Comparison of ENCODE assay signal across 9 cellular contexts in the genomic region with DNA sequence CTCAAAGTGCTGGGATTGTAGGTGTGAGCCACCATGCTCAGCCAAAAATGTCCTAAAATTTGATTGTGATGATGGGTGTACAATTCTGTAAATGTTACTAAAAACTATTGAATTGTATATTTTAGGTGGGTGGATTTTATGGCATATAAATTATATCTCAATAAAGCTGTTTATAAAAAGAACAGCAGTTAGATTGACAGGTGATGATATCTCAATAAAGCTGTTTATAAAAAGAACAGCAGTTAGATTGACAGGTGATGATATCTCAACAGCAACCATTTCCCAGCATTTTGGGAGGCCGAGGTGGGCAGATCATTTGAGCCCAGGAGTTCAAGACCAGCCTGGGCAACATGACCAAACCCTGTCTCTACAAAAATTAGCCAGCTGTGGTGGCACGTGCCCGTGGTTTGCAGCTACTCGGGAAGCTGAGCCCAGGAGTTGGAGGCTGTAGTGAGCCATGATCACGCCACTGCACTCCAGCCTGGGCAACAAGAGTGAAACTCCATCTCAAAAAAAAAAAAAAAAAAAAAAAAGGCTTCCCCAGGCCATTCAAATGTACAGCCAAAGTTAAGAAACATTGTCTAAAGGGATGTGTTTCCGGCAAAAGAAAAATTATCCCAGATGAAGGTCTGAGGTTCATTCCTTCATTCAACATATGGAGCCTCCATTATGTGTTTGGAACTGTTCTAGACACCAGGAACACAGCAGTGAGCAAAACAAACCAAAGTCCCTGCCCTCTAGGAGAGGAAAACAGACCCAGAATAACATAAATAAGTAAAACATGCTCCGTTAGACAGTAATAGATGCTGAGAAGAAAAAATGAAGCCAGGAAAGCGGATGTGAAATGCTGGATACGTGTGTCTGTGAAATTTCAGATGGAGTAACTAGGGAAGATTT. TPM values are rescaled to one million over a fixed set of nuclear protein-coding genes. Genes with fewer than 3 reads are reported as not detected.
DNase-seq lines count a peak whose midpoint lies in the region; ATAC-seq and TF ChIP-seq lines count a peak whose summit lies in the region.
"Had no signal": no experiment of that assay in that cellular context is flagged by ENCODE, and none has a peak within 500 bp of the region (broad histone marks: within the 10 kb centered on the region; RNA-seq: fewer than 3 reads in every experiment).

No MANE protein-coding gene starts in this region.

- peak overlapping the region; percentile 75 for H3K4me3 Mint-ChIP-seq in activated T-cell treated with anti-CD3 and anti-CD28 coated beads, Interleukin-2, amount 50 U/mL, for 24 hours
- peak overlapping the region; percentile 78 for H3K4me3 Mint-ChIP-seq in activated CD4-positive, alpha-beta memory T cell treated with anti-CD3 and anti-CD28 coated beads, Interleukin-2, amount 10 ng/mL, durations not matched to agents 7 days and 5 days

- H3K27ac Mint-ChIP-seq in activated T-cell treated with anti-CD3 and anti-CD28 coated beads, Interleukin-2, amount 50 U/mL, for 24 hours = peak overlapping the region; percentile 89
- peak overlapping the region; percentile 73 for H3K27ac Mint-ChIP-seq in activated CD4-positive, alpha-beta memory T cell treated with anti-CD3 and anti-CD28 coated beads, Interleukin-2, amount 10 ng/mL, durations not matched to agents 7 days and 5 days

- CTCF ChIA-PET in activated CD4-positive, alpha-beta memory T cell treated with anti-CD3 and anti-CD28 coated beads, Interleukin-2, amount 10 ng/mL, durations not matched to agents 7 days and 5 days (lab: Charles Lee) = interaction anchor here (0.8 to 1.4 kb wide), 8 partner anchors 32 to 261 kb away, joined by 3 to 7 read pairs (median 4); no protein-coding TSS in a partner anchor

- no peaks in the 10 kb centered on the region for H3K9me3 Mint-ChIP-seq in activated T-cell treated with anti-CD3 and anti-CD28 coated beads, Interleukin-2, amount 50 U/mL, for 24 hours
- H3K9me3 Mint-ChIP-seq in activated CD4-positive, alpha-beta memory T cell treated with anti-CD3 and anti-CD28 coated beads, Interleukin-2, amount 10 ng/mL, durations not matched to agents 7 days and 5 days = peaks cover 4% of the 10 kb centered on the region

- peaks cover 13% of the 10 kb centered on the region for H3K4me1 ChIP-seq in iPS-18a (ENCODE audit: control insufficient read depth, low read depth, low read length)
- H3K4me1 ChIP-seq in stomach = peaks cover 19 to 36% (median 23%) of the 10 kb centered on the region in 4 donors

- no peak for DNase-seq in activated T-cell treated with anti-CD3 and anti-CD28 coated beads, Interleukin-2, amount 50 U/mL, for 24 hours
- no peak for DNase-seq in activated T-cell treated with anti-CD3 and anti-CD28 coated beads, Interleukin-2, amount 50 U/mL, for 1 hour
- no peak for DNase-seq in activated CD4-positive, alpha-beta memory T cell treated with anti-CD3 and anti-CD28 coated beads, Interleukin-2, amount 10 ng/mL, durations not matched to agents 7 days and 5 days
- no peak for DNase-seq in stomach
- no peak for DNase-seq in stimulated activated CD4-positive, alpha-beta T cell treated with anti-CD3 and anti-CD28 coated beads, Interleukin-2, amount 100 ng/mL, for 48 hours
- DNase-seq in SKM-1 treated with dmso at 0.1 percent for 144 hours (lab: John Stamatoyannopoulos, UW; ENCODE audit: unreplicated experiment) = no peak
- DNase-seq: KG1 had no signal

- no peak for TF ChIP-seq CTCF in stomach (IDR thresholded peaks at IDR 0.05)

- no peaks in the 10 kb centered on the region for H3K27me3 ChIP-seq in iPS-18a (ENCODE audit: control insufficient read depth, insufficient read depth, low read length)
- H3K27me3 ChIP-seq in stomach = no peaks in the 10 kb centered on the region

- peaks cover 27% of the 10 kb centered on the region for H3K36me3 Mint-ChIP-seq in activated T-cell treated with anti-CD3 and anti-CD28 coated beads, Interleukin-2, amount 50 U/mL, for 24 hours (ENCODE audit: low read depth)
- peaks cover 29% of the 10 kb centered on the region for H3K36me3 Mint-ChIP-seq in activated CD4-positive, alpha-beta memory T cell treated with anti-CD3 and anti-CD28 coated beads, Interleukin-2, amount 10 ng/mL, durations not matched to agents 7 days and 5 days (ENCODE audit: low read depth)

- H3K36me3 ChIP-seq in iPS-18a (ENCODE audit: control insufficient read depth, low read depth, low read length) (peaks cover 13% of the 10 kb centered on the region), stomach (peaks cover 4 to 17% (median 15%) of the 10 kb centered on the region in 4 donors)

- H3K4me3 ChIP-seq in iPS-18a (ENCODE audit: low read length) = peak overlapping the region; percentile 70
- H3K4me3 ChIP-seq in stomach = peak overlapping the region in 2 of 4 donors; percentile 87 to 98

- ATAC-seq in GM18858 (IDR thresholded peaks at IDR 0.05; ENCODE audit: unreplicated experiment) = no peak

- POLR2A ChIA-PET in activated CD4-positive, alpha-beta memory T cell treated with anti-CD3 and anti-CD28 coated beads, Interleukin-2, amount 10 ng/mL, durations not matched to agents 7 days and 5 days (lab: Charles Lee) = interaction anchor here (1.2 to 1.6 kb wide), 8 partner anchors 17 to 109 kb away, joined by 3 to 12 read pairs (median 6); a partner anchor contains a TSS

- H3K27ac ChIP-seq in iPS-18a (ENCODE audit: low read length) (no peak overlapping the region), stomach (peak overlapping the region in 4 of 5 donors; percentile 92 to 97 (median 94))

- peaks cover 42% of the 10 kb centered on the region for H3K4me1 Mint-ChIP-seq in activated T-cell treated with anti-CD3 and anti-CD28 coated beads, Interleukin-2, amount 50 U/mL, for 24 hours (ENCODE audit: low read depth)
- H3K4me1 Mint-ChIP-seq in activated CD4-positive, alpha-beta memory T cell treated with anti-CD3 and anti-CD28 coated beads, Interleukin-2, amount 10 ng/mL, durations not matched to agents 7 days and 5 days = peaks cover 53% of the 10 kb centered on the region

- H3K9me3 ChIP-seq in iPS-18a (ENCODE audit: control insufficient read depth, low read depth, low read length) = no peaks in the 10 kb centered on the region
- no peaks in the 10 kb centered on the region for H3K9me3 ChIP-seq in stomach

- intact Hi-C loops in stomach (cut with DNase I; ENCODE audit: low total_unique reads) = loop anchor here (10.0 kb wide), 1 partner anchor 52 kb away; no protein-coding TSS in a partner anchor

- TF ChIP-seq POLR2A in stomach (IDR thresholded peaks at IDR 0.05) = no peak

- TF ChIP-seq EP300 in stomach (IDR thresholded peaks at IDR 0.05) = no peak

- no peak overlapping the region for H3K9ac ChIP-seq in iPS-18a (ENCODE audit: low read length)

- no peaks in the 10 kb centered on the region for H3K27me3 Mint-ChIP-seq in activated T-cell treated with anti-CD3 and anti-CD28 coated beads, Interleukin-2, amount 50 U/mL, for 24 hours
- H3K27me3 Mint-ChIP-seq in activated CD4-positive, alpha-beta memory T cell treated with anti-CD3 and anti-CD28 coated beads, Interleukin-2, amount 10 ng/mL, durations not matched to agents 7 days and 5 days = no peaks in the 10 kb centered on the region

- WGBS in stomach, 5 donors = 83 to 91% (median 90%) methylated on average over 9 of the region's 9 CpGs

RNA-seq across cellular contexts. Expression of a gene that starts 1.7 kb away (rescaled TPM):
- 100 to 1,000 TPM; 133 to 146 TPM for total RNA-seq in activated CD4-positive, alpha-beta memory T cell treated with anti-CD3 and anti-CD28 coated beads, Interleukin-2, amount 10 ng/mL, durations not matched to agents 7 days and 5 days
- total RNA-seq in stomach = 100 to 1,000 TPM in 3 of 5 donors, 10 to 100 TPM in 2; 30.7 to 211 (median 161) TPM
- polyA plus RNA-seq in stomach = 100 to 1,000 TPM in 1 of 3 donors, 10 to 100 TPM in 2; 69.0 to 115 (median 81.1) TPM

RNA-seq across cellular contexts. Expression of a gene that starts 25.9 kb away (rescaled TPM):
- total RNA-seq in activated CD4-positive, alpha-beta memory T cell treated with anti-CD3 and anti-CD28 coated beads, Interleukin-2, amount 10 ng/mL, durations not matched to agents 7 days and 5 days = 10 to 100 TPM; 28.3 to 28.9 TPM
- 10 to 100 TPM in 2 of 5 donors, 1 to 10 TPM in 3; 1.7 to 17.7 (median 3.6) TPM for total RNA-seq in stomach
- 10 to 100 TPM in 2 of 3 donors, 1 to 10 TPM in 1; 8.7 to 15.8 (median 12.6) TPM for polyA plus RNA-seq in stomach

RNA-seq across cellular contexts. Expression of a gene that starts 55.9 kb away (rescaled TPM):
- total RNA-seq in activated CD4-positive, alpha-beta memory T cell treated with anti-CD3 and anti-CD28 coated beads, Interleukin-2, amount 10 ng/mL, durations not matched to agents 7 days and 5 days = 10 to 100 TPM; 27.0 to 28.1 TPM
- 10 to 100 TPM in 4 of 5 donors, 1 to 10 TPM in 1; 7.5 to 43.3 (median 25.9) TPM for total RNA-seq in stomach
- 10 to 100 TPM; 14.4 to 24.4 (median 18.9) TPM for polyA plus RNA-seq in stomach

RNA-seq across cellular contexts. Expression of a gene that starts 59.5 kb away (rescaled TPM):
- total RNA-seq in activated CD4-positive, alpha-beta memory T cell treated with anti-CD3 and anti-CD28 coated beads, Interleukin-2, amount 10 ng/mL, durations not matched to agents 7 days and 5 days = 1 to 10 TPM; 1.8 to 2.7 TPM
- 10 to 100 TPM in 4 of 5 donors, under 1 TPM in 1; 0.89 to 36.5 (median 15.2) TPM for total RNA-seq in stomach
- 10 to 100 TPM in 2 of 3 donors, 1 to 10 TPM in 1; 9.8 to 21.0 (median 20.2) TPM for polyA plus RNA-seq in stomach
